9 cellular contexts compared by ENCODE assay signal in genomic region chr10:100535338-100535714, GRCh38. TPM values are rescaled to one million over a fixed set of nuclear protein-coding genes. Genes with fewer than 3 reads are reported as not detected.
DNase-seq lines count a peak whose midpoint lies in the region; ATAC-seq and TF ChIP-seq lines count a peak whose summit lies in the region.
"Had no signal": no experiment of that assay in that cellular context is flagged by ENCODE, and none has a peak within 500 bp of the region (broad histone marks: within the 10 kb centered on the region; RNA-seq: fewer than 3 reads in every experiment).

No MANE protein-coding gene starts in this region.

- H3K27me3 Mint-ChIP-seq in stimulated activated naive B cell treated with anti-CD40 and anti-IgM and Interleukin-4, amounts not matched to agents 10 μg/mL and 1 μg/mL and 100 μg/mL, for 72 hours = no peaks in the 10 kb centered on the region
- no peaks in the 10 kb centered on the region; the same call in 1 of the 2 replicates for H3K27me3 Mint-ChIP-seq in HFFc6 (ENCODE audit: insufficient read depth)
- H3K27me3 Mint-ChIP-seq: activated naive CD8-positive, alpha-beta T cell had no signal

- peaks cover 22% of the 10 kb centered on the region for H3K36me3 ChIP-seq in MG63

- H3K4me3 Mint-ChIP-seq in stimulated activated naive B cell treated with anti-CD40 and anti-IgM and Interleukin-4, amounts not matched to agents 10 μg/mL and 1 μg/mL and 100 μg/mL, for 72 hours = no peak overlapping the region
- H3K4me3 Mint-ChIP-seq in HFFc6 = no peak overlapping the region

- TF ChIP-seq CTCF in fibroblast of the aortic adventitia (IDR thresholded peaks at IDR 0.05; ENCODE audit: insufficient read depth, low read length) (no peak), HFFc6 (IDR thresholded peaks at IDR 0.05) (no peak)

- no peaks in the 10 kb centered on the region for H3K27me3 ChIP-seq in MG63

- peak overlapping the region; percentile 96 for H3K4me3 ChIP-seq in MG63
- H3K4me3 ChIP-seq in fibroblast of the aortic adventitia (ENCODE audit: low read depth, low read length) = peak overlapping the region; percentile 60

- H3K36me3 Mint-ChIP-seq in stimulated activated naive B cell treated with anti-CD40 and anti-IgM and Interleukin-4, amounts not matched to agents 10 μg/mL and 1 μg/mL and 100 μg/mL, for 72 hours = peaks cover 7 to 12% of the 10 kb centered on the region in 2 donors
- peaks cover 9% of the 10 kb centered on the region for H3K36me3 Mint-ChIP-seq in HFFc6 (ENCODE audit: low read depth)

- ATAC-seq in GM19351 (IDR thresholded peaks at IDR 0.05; ENCODE audit: unreplicated experiment) = peak; percentile 2
- ATAC-seq in stimulated activated naive B cell treated with anti-CD40 and anti-IgM and Interleukin-4, amounts not matched to agents 10 μg/mL and 1 μg/mL and 100 μg/mL, for 72 hours (replicated peaks) = peak; percentile 25 to 31

- no peak overlapping the region for H3K27ac Mint-ChIP-seq in stimulated activated naive B cell treated with anti-CD40 and anti-IgM and Interleukin-4, amounts not matched to agents 10 μg/mL and 1 μg/mL and 100 μg/mL, for 72 hours
- H3K27ac Mint-ChIP-seq in HFFc6 = no peak overlapping the region
- H3K27ac Mint-ChIP-seq: activated naive CD8-positive, alpha-beta T cell had no signal

- H3K9me3 Mint-ChIP-seq in stimulated activated naive B cell treated with anti-CD40 and anti-IgM and Interleukin-4, amounts not matched to agents 10 μg/mL and 1 μg/mL and 100 μg/mL, for 72 hours = no peaks in the 10 kb centered on the region
- H3K9me3 Mint-ChIP-seq in HFFc6 = no peaks in the 10 kb centered on the region

- peaks cover under 1 to 14% of the 10 kb centered on the region in 2 donors for H3K4me1 Mint-ChIP-seq in stimulated activated naive B cell treated with anti-CD40 and anti-IgM and Interleukin-4, amounts not matched to agents 10 μg/mL and 1 μg/mL and 100 μg/mL, for 72 hours
- peaks cover 2% of the 10 kb centered on the region for H3K4me1 Mint-ChIP-seq in HFFc6 (ENCODE audit: low read depth)

- no peaks in the 10 kb centered on the region for H3K9me3 ChIP-seq in MG63

- DNase-seq in MG63 (no peak), fibroblast of the aortic adventitia (ENCODE audit: low read depth) (no peak), NCI-H1105 treated with DMSO at 0.1 percent for 48 hours (lab: John Stamatoyannopoulos, UW) (no peak), HFFc6 (no peak), NCI-H2029 treated with DMSO at 0.1 percent for 48 hours (lab: John Stamatoyannopoulos, UW) (no peak)
- no peak for DNase-seq in stimulated activated naive B cell treated with anti-CD40 and anti-IgM and Interleukin-4, amounts not matched to agents 10 μg/mL and 1 μg/mL and 100 μg/mL, for 72 hours
- no peak for DNase-seq in effector CD8-positive, alpha-beta T cell (lab: John Stamatoyannopoulos, UW)

RNA-seq across cellular contexts. Expression of gene HIF1AN, which starts 0.4 kb away (rescaled TPM):
- total RNA-seq in MG63 (2014; rRNA removed; shearing (Covaris generic); ENCODE audit: low replicate concordance) = 9.0 and 16.2 TPM in 2 replicates
- total RNA-seq in fibroblast of the aortic adventitia (ENCODE audit: low replicate concordance) = 12.9 and 17.3 TPM in 2 replicates
- total RNA-seq in HFFc6 (2021; fragmentation: NEBNext Ultra II Directional; extraction: Animal tissue kit (Norgen Biotek cat#: 25700)) = 10 to 100 TPM; 58.2 to 65.2 (median 58.9) TPM

RNA-seq across cellular contexts. Expression of gene NDUFB8, which starts 5.7 kb away (rescaled TPM):
- total RNA-seq in MG63 (2014; rRNA removed; shearing (Covaris generic); ENCODE audit: low replicate concordance) = 87.7 and 143 TPM in 2 replicates
- total RNA-seq in fibroblast of the aortic adventitia (ENCODE audit: low replicate concordance) = 98.9 and 134 TPM in 2 replicates
- 100 to 1,000 TPM; 167 to 222 (median 198) TPM for total RNA-seq in HFFc6 (2021; fragmentation: NEBNext Ultra II Directional; extraction: Animal tissue kit (Norgen Biotek cat#: 25700))

RNA-seq across cellular contexts. Expression of gene SEC31B, which starts 15.7 kb away (rescaled TPM):
- total RNA-seq in MG63 (2014; rRNA removed; shearing (Covaris generic); ENCODE audit: low replicate concordance) = 0.72 and 1.2 TPM in 2 replicates
- total RNA-seq in fibroblast of the aortic adventitia (ENCODE audit: low replicate concordance) = 3.3 and 17.4 TPM in 2 replicates
- 1 to 10 TPM; 2.3 to 4.1 (median 2.5) TPM for total RNA-seq in HFFc6 (2021; fragmentation: NEBNext Ultra II Directional; extraction: Animal tissue kit (Norgen Biotek cat#: 25700))
